Comparison of ENCODE assay signal across 19 cellular contexts in genomic region chr19:42474743-42475142, GRCh38. TPM values are rescaled to one million over a fixed set of nuclear protein-coding genes. Genes with fewer than 3 reads are reported as not detected.
DNase-seq lines count a peak whose midpoint lies in the region; ATAC-seq and TF ChIP-seq lines count a peak whose summit lies in the region.
"Had no signal": no experiment of that assay in that cellular context is flagged by ENCODE, and none has a peak within 500 bp of the region (broad histone marks: within the 10 kb centered on the region; RNA-seq: fewer than 3 reads in every experiment).

No MANE protein-coding gene starts in this region.

- no peaks in the 10 kb centered on the region for H3K9me3 ChIP-seq in HUES48 (ENCODE audit: control insufficient read depth, insufficient read depth, low read length)
- H3K9me3 ChIP-seq in body of pancreas: no peaks in the 10 kb centered on the region

- H3K4me1 ChIP-seq in HUES48 (ENCODE audit: control insufficient read depth, insufficient read depth, low read length) (peaks cover 48% of the 10 kb centered on the region), mesendoderm (ENCODE audit: control insufficient read depth, low read depth, low read length) (peaks cover 13% of the 10 kb centered on the region), body of pancreas (peaks cover 8% of the 10 kb centered on the region)

- H3K4ac ChIP-seq in mesendoderm (ENCODE audit: low read depth, low read length): no peak overlapping the region

- H3K4me2 ChIP-seq in mesendoderm (ENCODE audit: low read length): no peak overlapping the region
- H3K4me2 ChIP-seq: PC-9 had no signal

- no peak for TF ChIP-seq CTCF in dorsolateral prefrontal cortex (IDR thresholded peaks at IDR 0.05 in 54 of 56, conservative IDR thresholded peaks at IDR 0.05 in 2 of 56; ENCODE audit: low read depth in 1 of 56, partially characterized antibody in 56 of 56)
- TF ChIP-seq CTCF in body of pancreas (IDR thresholded peaks at IDR 0.05): no peak

- H3K79me2 ChIP-seq in mesendoderm (ENCODE audit: control insufficient read depth, insufficient read depth, low read length): no peaks in the 10 kb centered on the region

- intact Hi-C loops in dorsolateral prefrontal cortex (cut with DNase I): no loop called here
- intact Hi-C loops in body of pancreas (cut with DNase I): no loop called here

- H3K9ac ChIP-seq in HUES48 (ENCODE audit: low read depth, low read length): no peak overlapping the region
- H3K9ac ChIP-seq in mesendoderm (ENCODE audit: low read length): peak overlapping the region; percentile 39

- H3K79me1 ChIP-seq in mesendoderm (ENCODE audit: low read length): no peaks in the 10 kb centered on the region

- no CpG with 5 or more reads among the region's 4 CpGs for WGBS in mesendoderm (ENCODE audit: extremely low coverage, insufficient coverage, low lambda C conversion rate)
- 65 to 79% methylated on average over 4 of the region's 4 CpGs for WGBS in body of pancreas, 2 donors

- peak overlapping the region; percentile 56 for H3K18ac ChIP-seq in mesendoderm (ENCODE audit: low read length)

- H3K23ac ChIP-seq in mesendoderm (ENCODE audit: low read length): no peak overlapping the region

- peak overlapping the region; percentile 97 for H2BK5ac ChIP-seq in mesendoderm (ENCODE audit: low read length)

- peak overlapping the region; percentile 79 for H3K56ac ChIP-seq in mesendoderm (ENCODE audit: low read length)

- peak overlapping the region; percentile 23 for H2BK15ac ChIP-seq in mesendoderm (replicated peaks; ENCODE audit: low read depth)

- TF ChIP-seq POLR2A in body of pancreas (IDR thresholded peaks at IDR 0.05): no peak

- H4K8ac ChIP-seq in mesendoderm (ENCODE audit: low read depth, low read length): no peak overlapping the region

- H3K36me3 ChIP-seq in HUES48 (ENCODE audit: control insufficient read depth, insufficient read depth, low read length) (no peaks in the 10 kb centered on the region), mesendoderm (ENCODE audit: control insufficient read depth, insufficient read depth, low read length) (no peaks in the 10 kb centered on the region), body of pancreas (replicated peaks in 1 of 2; ENCODE audit: insufficient read depth in 1 of 2, low read depth in 2 of 2) (no peaks in the 10 kb centered on the region)

- no peak overlapping the region for H3K4me3 ChIP-seq in HUES48 (ENCODE audit: low read depth, low read length)
- H3K4me3 ChIP-seq in dorsolateral prefrontal cortex: peak overlapping the region in 28 of 59 donors; percentile 1 to 50 (median 14)
- H3K4me3 ChIP-seq in mesendoderm (ENCODE audit: low read length): no peak overlapping the region
- H3K4me3 ChIP-seq in body of pancreas: no peak overlapping the region
- H3K4me3 ChIP-seq: PC-9, SK-N-MC had no signal

- peak overlapping the region; percentile 93 for H2AK5ac ChIP-seq in mesendoderm (ENCODE audit: low read length)

- H2BK120ac ChIP-seq in mesendoderm (ENCODE audit: low read depth, low read length): no peak overlapping the region

- no peak for DNase-seq in dorsolateral prefrontal cortex
- peak; percentile 82 for DNase-seq in mesendoderm
- no peak for DNase-seq in NCI-H2171 (lab: John Stamatoyannopoulos, UW)
- no peak for DNase-seq in HuH-7 (ENCODE audit: low spot score)
- DNase-seq in body of pancreas: no peak
- DNase-seq in COR-L47 (lab: John Stamatoyannopoulos, UW): no peak
- DNase-seq: ACHN; AML-193; CD4-positive, CD25-positive, alpha-beta regulatory T cell; KBM-7; NCI-H1436; NCI-H2029; NCI-H510A treated with DMSO at 0.1 percent for 48 hours; NCI-H82; PC-9 had no signal

- no peak for ATAC-seq in body of pancreas
- ATAC-seq: HCT116 had no signal

- H3K27me3 ChIP-seq in HUES48 (ENCODE audit: control insufficient read depth, insufficient read depth, low read length): no peaks in the 10 kb centered on the region
- no peaks in the 10 kb centered on the region for H3K27me3 ChIP-seq in dorsolateral prefrontal cortex
- no peaks in the 10 kb centered on the region for H3K27me3 ChIP-seq in mesendoderm (ENCODE audit: insufficient read depth, low read length, poor library complexity)
- no peaks in the 10 kb centered on the region for H3K27me3 ChIP-seq in body of pancreas

- H3K27ac ChIP-seq in HUES48 (ENCODE audit: low read depth, low read length): peak overlapping the region; percentile 72
- peak overlapping the region in 44 of 59 donors; percentile 5 to 87 (median 57) for H3K27ac ChIP-seq in dorsolateral prefrontal cortex
- H3K27ac ChIP-seq in mesendoderm (ENCODE audit: low read depth, low read length): peak overlapping the region; percentile 43
- no peak overlapping the region for H3K27ac ChIP-seq in body of pancreas
- H3K27ac ChIP-seq: HL-60, PC-9, SK-N-MC had no signal

- H4K5ac ChIP-seq in mesendoderm (ENCODE audit: low read length): peak overlapping the region; percentile 21

RNA-seq across cellular contexts. Expression of gene CXCL17, which starts 32.0 kb away (rescaled TPM):
- not detected for total RNA-seq in dorsolateral prefrontal cortex
- polyA plus RNA-seq in mesendoderm (2013, experiment 1 of 2): 0.08 TPM
- polyA plus RNA-seq in mesendoderm (2013, experiment 2 of 2): 0.06 TPM
- total RNA-seq in body of pancreas: 10 to 100 TPM in 1 of 2 donors, 1 to 10 TPM in 1; 6.3 to 19.2 TPM
- total RNA-seq: CD4-positive, CD25-positive, alpha-beta regulatory T cell had no signal

RNA-seq across cellular contexts. Expression of gene LIPE, which starts 47.6 kb away (rescaled TPM):
- total RNA-seq in dorsolateral prefrontal cortex (100 to 1,000 TPM in 24 of 120 experiments, 10 to 100 TPM in 96; 21.9 to 264 (median 65.6) TPM), body of pancreas (100 to 1,000 TPM in 1 of 2 donors, 1 to 10 TPM in 1; 8.3 to 357 TPM)
- 3.5 TPM for polyA plus RNA-seq in mesendoderm (2013, experiment 1 of 2)
- polyA plus RNA-seq in mesendoderm (2013, experiment 2 of 2): 3.5 TPM

RNA-seq across cellular contexts. Expression of gene CEACAM1, which starts 53.5 kb away (rescaled TPM):
- total RNA-seq in dorsolateral prefrontal cortex: 1 to 10 TPM in 54 of 120 experiments, under 1 TPM in 50, not detected in 16; 0.16 to 4.1 (median 1.0) TPM
- 2.9 TPM for polyA plus RNA-seq in mesendoderm (2013, experiment 1 of 2)
- polyA plus RNA-seq in mesendoderm (2013, experiment 2 of 2): 2.1 TPM
- 1 to 10 TPM; 1.8 to 2.3 TPM for total RNA-seq in body of pancreas

Comparison
In these comparisons a context has a peak if more than half of its experiments do, and no peak if none do; other contexts are left out.
1. H3K27ac ChIP-seq: peak in HUES48 (single experiment), dorsolateral prefrontal cortex (44 of 59) and mesendoderm (single experiment); none in body of pancreas (0 of 4).
2. RNA of gene CXCL17, which starts 32.0 kb away (total RNA-seq): 6.3 to 19.2 TPM in body of pancreas; not detected in dorsolateral prefrontal cortex; every median in the first group is over 4 times any median in the second.